Comparison of ENCODE assay signal across 21 cellular contexts in the genomic region with DNA sequence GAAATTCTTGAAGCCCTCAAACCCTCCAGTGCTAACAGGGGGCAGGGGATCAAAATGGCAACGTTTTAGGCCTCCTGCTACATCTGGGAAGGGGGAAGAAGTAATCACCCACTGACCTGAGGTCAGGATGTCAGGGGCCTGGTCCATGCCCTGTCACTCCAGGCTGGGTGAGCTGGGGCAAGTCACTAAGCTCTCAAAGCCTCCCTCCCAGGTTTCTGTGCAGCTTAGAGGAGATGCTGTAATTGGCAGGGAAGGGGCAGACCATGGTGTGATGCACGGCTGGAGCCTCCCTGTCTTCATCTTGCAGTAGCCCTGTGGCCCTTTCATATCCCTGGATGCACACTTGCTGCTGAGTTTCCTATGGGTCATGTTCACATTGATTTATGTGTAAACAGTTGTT. TPM values are rescaled to one million over a fixed set of nuclear protein-coding genes. Genes with fewer than 3 reads are reported as not detected.
A peak's percentile ranks its signal among the peaks of the same experiment; 100 is the strongest.
DNase-seq lines count a peak whose midpoint lies in the region; ATAC-seq and TF ChIP-seq lines count a peak whose summit lies in the region.
"Had no signal": no experiment of that assay in that cellular context is flagged by ENCODE, and none has a peak within 500 bp of the region (broad histone marks: within the 10 kb centered on the region; RNA-seq: fewer than 3 reads in every experiment).

No MANE protein-coding gene starts in this region.

- H3K9me3 Mint-ChIP-seq in immature natural killer cell: no peaks in the 10 kb centered on the region

- H3K27ac ChIP-seq in mesenchymal stem cell (ENCODE audit: low read length, poor library complexity, severe bottlenecking): no peak overlapping the region
- no peak overlapping the region for H3K27ac ChIP-seq in smooth muscle cell (ENCODE audit: low read depth)
- H3K27ac ChIP-seq: C4-2B had no signal

- no peaks in the 10 kb centered on the region for H3K79me2 ChIP-seq in smooth muscle cell (ENCODE audit: low read depth)

- TF ChIP-seq CTCF in smooth muscle cell (IDR thresholded peaks at IDR 0.05; ENCODE audit: borderline replicate concordance, insufficient read depth, poor library complexity, severe bottlenecking): no peak

- H3K14ac ChIP-seq in mesenchymal stem cell (ENCODE audit: low read length in 2 of 2): no peak overlapping the region

- peaks cover 45 to 50% of the 10 kb centered on the region in 2 experiments for H3K27me3 ChIP-seq in mesenchymal stem cell (ENCODE audit: control insufficient read depth in 1 of 2, insufficient read depth in 1 of 2, low read length in 2 of 2)
- no peaks in the 10 kb centered on the region for H3K27me3 ChIP-seq in smooth muscle cell (ENCODE audit: low read depth)
- H3K27me3 ChIP-seq: MG63 had no signal

- H2BK5ac ChIP-seq in mesenchymal stem cell (ENCODE audit: low read depth, low read length, poor library complexity, severe bottlenecking): no peak overlapping the region

- H2AK5ac ChIP-seq in mesenchymal stem cell (ENCODE audit: low read length, severe bottlenecking): no peak overlapping the region

- no peak for ATAC-seq in HG02798 (IDR thresholded peaks at IDR 0.05; ENCODE audit: poor library complexity, unreplicated experiment)

- H3K9ac ChIP-seq in mesenchymal stem cell (ENCODE audit: low read length) (no peak overlapping the region), smooth muscle cell (ENCODE audit: low read depth) (no peak overlapping the region)

- H3K4me1 ChIP-seq in mesenchymal stem cell (ENCODE audit: control insufficient read depth, insufficient read depth, low read depth, low read length): peaks cover 14% of the 10 kb centered on the region
- peaks cover 21% of the 10 kb centered on the region for H3K4me1 ChIP-seq in smooth muscle cell (ENCODE audit: low read depth)

- H3K4me2 ChIP-seq in mesenchymal stem cell (ENCODE audit: low read length, poor library complexity, severe bottlenecking) (no peak overlapping the region), smooth muscle cell (peak overlapping the region; percentile 85)

- H3K27me3 Mint-ChIP-seq in immature natural killer cell (ENCODE audit: low read depth in 3 of 3): peaks cover 0 to 12% (median 7%) of the 10 kb centered on the region in 3 donors

- H3K18ac ChIP-seq in mesenchymal stem cell (ENCODE audit: low read depth in 1 of 2, low read length in 2 of 2): no peak overlapping the region

- no peak overlapping the region for H3K23ac ChIP-seq in mesenchymal stem cell (ENCODE audit: low read length in 2 of 2)

- peaks cover 0 to 3% (median 0%) of the 10 kb centered on the region in 3 donors for H3K36me3 Mint-ChIP-seq in immature natural killer cell
- H3K36me3 Mint-ChIP-seq: IgD-negative memory B cell had no signal

- H3K79me1 ChIP-seq in mesenchymal stem cell (replicated peaks; ENCODE audit: low read length, poor library complexity, severe bottlenecking): no peaks in the 10 kb centered on the region

- peak overlapping the region; percentile 46 for H2AFZ ChIP-seq in mesenchymal stem cell (ENCODE audit: low read depth, low read length)
- no peak overlapping the region for H2AFZ ChIP-seq in smooth muscle cell (ENCODE audit: low read depth)

- no peaks in the 10 kb centered on the region for H3K36me3 ChIP-seq in mesenchymal stem cell (ENCODE audit: control insufficient read depth in 1 of 2, insufficient read depth in 2 of 2, low read depth in 1 of 2, low read length in 2 of 2)
- H3K36me3 ChIP-seq in smooth muscle cell (ENCODE audit: low read depth): no peaks in the 10 kb centered on the region
- H3K36me3 ChIP-seq: HAP-1, MG63 had no signal

- peak overlapping the region; percentile 32 for H4K91ac ChIP-seq in mesenchymal stem cell (ENCODE audit: low read length)

- H3K27ac Mint-ChIP-seq in immature natural killer cell: no peak overlapping the region
- H3K27ac Mint-ChIP-seq: IgD-negative memory B cell had no signal

- H3K4me3 Mint-ChIP-seq in immature natural killer cell: no peak overlapping the region
- H3K4me3 Mint-ChIP-seq: IgD-negative memory B cell had no signal

- peaks cover 1 to 7% of the 10 kb centered on the region in 2 donors for H3K4me1 Mint-ChIP-seq in immature natural killer cell

- H3K9me3 ChIP-seq in mesenchymal stem cell (ENCODE audit: control insufficient read depth, low read length): peaks cover 3% of the 10 kb centered on the region
- no peaks in the 10 kb centered on the region for H3K9me3 ChIP-seq in smooth muscle cell (replicated peaks; ENCODE audit: low read depth)
- H3K9me3 ChIP-seq: HAP-1, MG63 had no signal

- H3K4me3 ChIP-seq in mesenchymal stem cell (ENCODE audit: insufficient read depth in 1 of 2, low read depth in 1 of 2, low read length in 2 of 2) (no peak overlapping the region), smooth muscle cell (no peak overlapping the region)
- H3K4me3 ChIP-seq: HAP-1, MG63 had no signal

- 41% methylated on average over 2 of the region's 2 CpGs for WGBS in mesenchymal stem cell
- WGBS in smooth muscle cell (ENCODE audit: low lambda C conversion rate): 54% methylated on average over 2 of the region's 2 CpGs

- H2BK15ac ChIP-seq in mesenchymal stem cell (ENCODE audit: low read depth, poor library complexity, severe bottlenecking): no peak overlapping the region

- peaks cover 3% of the 10 kb centered on the region for H3F3A ChIP-seq in smooth muscle cell (ENCODE audit: low read depth)

- H4K20me1 ChIP-seq in smooth muscle cell (ENCODE audit: low read depth): no peaks in the 10 kb centered on the region

- no peak overlapping the region for H2BK120ac ChIP-seq in mesenchymal stem cell (ENCODE audit: low read depth, low read length)

- DNase-seq in NCI-H82 treated with DMSO at 0.1 percent for 48 hours (lab: John Stamatoyannopoulos, UW; ENCODE audit: unreplicated experiment) (peak; percentile 65), cerebellar cortex (ENCODE audit: low spot score) (peak; percentile 19), mesenchymal stem cell (no peak), smooth muscle cell (lab: John Stamatoyannopoulos, UW; ENCODE audit: unreplicated experiment) (no peak), immature natural killer cell (no peak), SW480 (ENCODE audit: low spot score) (no peak)
- DNase-seq: AML-193, DND-41, Karpas-422, MG63, NCI-H1048, NCI-H1436 treated with DMSO at 0.1 percent for 48 hours, NCI-H2029 treated with DMSO at 0.1 percent for 48 hours, NCI-H510A, NCI-H774, SHP77 treated with DMSO at 0.1 percent for 48 hours had no signal

- no peak overlapping the region for H2BK12ac ChIP-seq in mesenchymal stem cell (ENCODE audit: low read length in 2 of 2)

- H3K4ac ChIP-seq in mesenchymal stem cell (ENCODE audit: low read depth in 1 of 2, low read length in 2 of 2): no peak overlapping the region

- peak overlapping the region; percentile 59 for H4K8ac ChIP-seq in mesenchymal stem cell (ENCODE audit: low read length)

RNA-seq across cellular contexts. Expression of gene LEP, which starts 27.2 kb away (rescaled TPM):
- not detected for polyA plus RNA-seq in mesenchymal stem cell (2013, experiment 1 of 2)
- not detected for polyA plus RNA-seq in mesenchymal stem cell (2013, experiment 2 of 2)
- total RNA-seq in smooth muscle cell: not detected in 2 replicates
- polyA plus RNA-seq in smooth muscle cell (not detected in 2 replicates), immature natural killer cell (not detected)
- total RNA-seq: RPMI7951 had no signal
- polyA plus RNA-seq: IgD-negative memory B cell had no signal

Comparison
In these comparisons a context has a peak if more than half of its experiments do, and no peak if none do; other contexts are left out.
1. DNase-seq: peak in NCI-H82 treated with DMSO at 0.1 percent for 48 hours (single experiment) and cerebellar cortex (single experiment); none in mesenchymal stem cell (single experiment), smooth muscle cell (single experiment), immature natural killer cell (0 of 3) and SW480 (single experiment).